ENCODE assay signal across 21 cellular contexts in genomic region chr5:163724305-163724704, GRCh38.
DNase-seq lines count a peak whose midpoint lies in the region; ATAC-seq, FAIRE-seq and TF ChIP-seq lines count a peak whose summit lies in the region.
"Had no signal": no experiment of that assay in that cellular context is flagged by ENCODE, and none has a peak within 500 bp of the region (broad histone marks: within the 10 kb centered on the region; RNA-seq: fewer than 3 reads in every experiment).

No MANE protein-coding gene starts in this region.

- no peaks in the 10 kb centered on the region for H3K36me3 ChIP-seq in DOHH2 (ENCODE audit: control insufficient read depth, low read length)
- H3K36me3 ChIP-seq: BLaER1 treated with 17β-estradiol and CSF1 and Interleukin-3, amounts not matched to agents 10 nM and 100 nM had no signal

- peaks cover 3% of the 10 kb centered on the region; the same call in 1 of the 2 replicates for H3K9me3 ChIP-seq in DOHH2 (ENCODE audit: control insufficient read depth, insufficient read depth, low read length)
- H3K9me3 ChIP-seq: BLaER1 treated with 17β-estradiol and CSF1 and Interleukin-3, amounts not matched to agents 10 nM and 100 nM; Caco-2 had no signal

- no peak overlapping the region for H3K27ac ChIP-seq in DOHH2 (ENCODE audit: low read depth, low read length)
- H3K27ac ChIP-seq: BLaER1 treated with 17β-estradiol and CSF1 and Interleukin-3, amounts not matched to agents 10 nM and 100 nM; C4-2B had no signal

- peaks cover 25% of the 10 kb centered on the region for H3K4me1 Mint-ChIP-seq in memory B cell
- no peaks in the 10 kb centered on the region for H3K4me1 Mint-ChIP-seq in endothelial cell (ENCODE audit: unreplicated experiment)

- DNase-seq in NAMALWA (ENCODE audit: low spot score) = peak; percentile 41
- no peak for DNase-seq in memory B cell (ENCODE audit: low spot score in 2 of 2)
- DNase-seq in endothelial cell (ENCODE audit: low spot score) = no peak
- DNase-seq in activated CD4-positive, alpha-beta T cell treated with anti-CD3 and anti-CD28 coated beads, Interleukin-2, amount 50 U/mL, for 4 hours = no peak
- DNase-seq in HTR-8/SVneo (ENCODE audit: insufficient read length, low spot score) = no peak
- DNase-seq: 8988T; ACHN; Caco-2; Calu3; CD4-positive, alpha-beta T cell; CD8-positive, alpha-beta T cell; DMS79 treated with DMSO at 0.1 percent for 48 hours; EL; GDM1 had no signal

- H3K27me3 ChIP-seq in DOHH2 (ENCODE audit: control insufficient read depth, low read length) = no peaks in the 10 kb centered on the region
- H3K27me3 ChIP-seq: BLaER1 treated with 17β-estradiol and CSF1 and Interleukin-3, amounts not matched to agents 10 nM and 100 nM had no signal

- no peak overlapping the region for H3K4me3 ChIP-seq in DOHH2 (ENCODE audit: low read length)
- H3K4me3 ChIP-seq: BLaER1 treated with 17β-estradiol and CSF1 and Interleukin-3, amounts not matched to agents 10 nM and 100 nM; GM12878 had no signal

- H3K4me2 ChIP-seq in DOHH2 (ENCODE audit: low read length) = 0 out of 2 replicates have a peak overlapping the region, but pooled peaks have one; percentile 4
- H3K4me2 ChIP-seq: BLaER1 treated with 17β-estradiol and CSF1 and Interleukin-3, amounts not matched to agents 10 nM and 100 nM had no signal

- no peaks in the 10 kb centered on the region for H3K9me2 ChIP-seq in DOHH2 (replicated peaks; ENCODE audit: control insufficient read depth, low read length)

- H4K20me1 ChIP-seq in DOHH2 (ENCODE audit: control insufficient read depth, insufficient read depth, low read depth, low read length) = no peaks in the 10 kb centered on the region
- H4K20me1 ChIP-seq: BLaER1 treated with 17β-estradiol and CSF1 and Interleukin-3, amounts not matched to agents 10 nM and 100 nM had no signal

- H3K9me3 Mint-ChIP-seq in memory B cell (peaks cover 2% of the 10 kb centered on the region), endothelial cell (ENCODE audit: unreplicated experiment) (no peaks in the 10 kb centered on the region)
- H3K9me3 Mint-ChIP-seq: CD8-positive, alpha-beta T cell had no signal

- TF ChIP-seq CTCF in DOHH2 (IDR thresholded peaks at IDR 0.05; ENCODE audit: low read depth, low read length, poor library complexity, severe bottlenecking) = no peak
- TF ChIP-seq CTCF in endothelial cell (IDR thresholded peaks at IDR 0.05; ENCODE audit: unreplicated experiment) = no peak

- H3F3A ChIP-seq in DOHH2 (ENCODE audit: control insufficient read depth, insufficient read depth) = no peaks in the 10 kb centered on the region

- FAIRE-seq in HTR-8/SVneo (lab: Jason Lieb, UNC) = no peak
- FAIRE-seq: GM12878, GM12892, GM18507 had no signal

- H3K36me3 Mint-ChIP-seq in memory B cell = no peaks in the 10 kb centered on the region
- no peaks in the 10 kb centered on the region for H3K36me3 Mint-ChIP-seq in endothelial cell (ENCODE audit: low read depth, unreplicated experiment)
- H3K36me3 Mint-ChIP-seq: CD8-positive, alpha-beta T cell had no signal

- H3K27me3 Mint-ChIP-seq in memory B cell = no peaks in the 10 kb centered on the region
- H3K27me3 Mint-ChIP-seq in endothelial cell (ENCODE audit: unreplicated experiment) = no peaks in the 10 kb centered on the region
- H3K27me3 Mint-ChIP-seq: CD4-positive, alpha-beta T cell had no signal

- no peak overlapping the region for H3K27ac Mint-ChIP-seq in memory B cell
- H3K27ac Mint-ChIP-seq in endothelial cell (ENCODE audit: unreplicated experiment) = no peak overlapping the region
- H3K27ac Mint-ChIP-seq: CD4-positive, alpha-beta T cell; CD8-positive, alpha-beta T cell had no signal

- H3K4me3 Mint-ChIP-seq in memory B cell (no peak overlapping the region), endothelial cell (ENCODE audit: unreplicated experiment) (no peak overlapping the region)
- H3K4me3 Mint-ChIP-seq: CD4-positive, alpha-beta T cell; CD8-positive, alpha-beta T cell had no signal

- ATAC-seq in memory B cell (ENCODE audit: low read depth) = peak; percentile 50
- ATAC-seq in GM19395 (IDR thresholded peaks at IDR 0.05; ENCODE audit: unreplicated experiment) = no peak
- ATAC-seq: CD8-positive, alpha-beta T cell; GM12878 had no signal

- H3K4me1 ChIP-seq in DOHH2 (ENCODE audit: control insufficient read depth, low read length) = peaks cover 26% of the 10 kb centered on the region
- H3K4me1 ChIP-seq: BLaER1 treated with 17β-estradiol and CSF1 and Interleukin-3, amounts not matched to agents 10 nM and 100 nM; Caco-2 had no signal

- no peaks in the 10 kb centered on the region for H3K79me2 ChIP-seq in DOHH2 (ENCODE audit: control insufficient read depth, low read length)
